Comparison of ENCODE assay signal across 11 cellular contexts in genomic region chr2:142974288-142975024, GRCh38.
DNase-seq lines count a peak whose midpoint lies in the region; ATAC-seq, FAIRE-seq and TF ChIP-seq lines count a peak whose summit lies in the region.
"Had no signal": no experiment of that assay in that cellular context is flagged by ENCODE, and none has a peak within 500 bp of the region (broad histone marks: within the 10 kb centered on the region; RNA-seq: fewer than 3 reads in every experiment).

No MANE protein-coding gene starts in this region.

- no peak overlapping the region for H3K23ac ChIP-seq in mesenchymal stem cell (ENCODE audit: low read length in 2 of 2)

- no peak overlapping the region for H2AK5ac ChIP-seq in mesenchymal stem cell (ENCODE audit: low read length, severe bottlenecking)

- peak; percentile 75 for FAIRE-seq in GM18507 (lab: Jason Lieb, UNC)

- no peak overlapping the region for H3K4ac ChIP-seq in mesenchymal stem cell (ENCODE audit: low read depth in 1 of 2, low read length in 2 of 2)

- H2BK12ac ChIP-seq in mesenchymal stem cell (ENCODE audit: low read length in 2 of 2): no peak overlapping the region

- no peak overlapping the region for H2BK15ac ChIP-seq in mesenchymal stem cell (ENCODE audit: low read depth, poor library complexity, severe bottlenecking)

- POLR2A ChIA-PET in HEK293T (lab: Yijun Ruan, JAX): no interaction called here

- TF ChIP-seq CTCF in astrocyte of the spinal cord (IDR thresholded peaks at IDR 0.05; ENCODE audit: low read depth, low read length) (no peak), heart left ventricle (IDR thresholded peaks at IDR 0.05) (no peak)

- H2BK5ac ChIP-seq in mesenchymal stem cell (ENCODE audit: low read depth, low read length, poor library complexity, severe bottlenecking): no peak overlapping the region

- H3K27me3 ChIP-seq in mesenchymal stem cell (ENCODE audit: control insufficient read depth in 1 of 2, insufficient read depth in 1 of 2, low read length in 2 of 2) (no peaks in the 10 kb centered on the region), heart left ventricle (no peaks in the 10 kb centered on the region)
- H3K27me3 ChIP-seq: right lobe of liver had no signal

- H3K14ac ChIP-seq in mesenchymal stem cell (ENCODE audit: low read length in 2 of 2): no peak overlapping the region

- H3K36me3 ChIP-seq in mesenchymal stem cell (ENCODE audit: control insufficient read depth in 1 of 2, insufficient read depth in 2 of 2, low read depth in 1 of 2, low read length in 2 of 2): no peaks in the 10 kb centered on the region
- H3K36me3 ChIP-seq in heart left ventricle: no peaks in the 10 kb centered on the region
- H3K36me3 ChIP-seq: right lobe of liver, WERI-Rb-1 had no signal

- H3K9ac ChIP-seq in mesenchymal stem cell (ENCODE audit: low read length): peak overlapping the region; percentile 52

- no peak overlapping the region for H3K4me3 ChIP-seq in astrocyte of the spinal cord (ENCODE audit: low read depth, low read length)
- H3K4me3 ChIP-seq in mesenchymal stem cell (ENCODE audit: insufficient read depth in 1 of 2, low read depth in 1 of 2, low read length in 2 of 2): no peak overlapping the region
- no peak overlapping the region for H3K4me3 ChIP-seq in heart left ventricle
- H3K4me3 ChIP-seq: right lobe of liver had no signal

- no peak overlapping the region for H4K8ac ChIP-seq in mesenchymal stem cell (ENCODE audit: low read length)

- H3K79me1 ChIP-seq in mesenchymal stem cell (replicated peaks; ENCODE audit: low read length, poor library complexity, severe bottlenecking): no peaks in the 10 kb centered on the region

- DNase-seq in GM18507 (ENCODE audit: extremely low spot score, insufficient read length, low read depth) (no peak), astrocyte of the spinal cord (ENCODE audit: low read depth, low spot score) (peak; percentile 51), mesenchymal stem cell (peak; percentile 43), heart left ventricle (no peak), HEK293T (ENCODE audit: extremely low spot score) (no peak), NCI-H524 (lab: John Stamatoyannopoulos, UW) (no peak), hepatic stellate cell (ENCODE audit: low spot score) (no peak)
- DNase-seq: GF-D8, right lobe of liver, WERI-Rb-1 had no signal

- CTCF ChIA-PET in HEK293T (lab: Yijun Ruan, JAX): interaction anchor here (0.5 kb wide), 1 partner anchor 249 kb away, joined by 3 read pairs; no protein-coding TSS in a partner anchor

- H3K27ac ChIP-seq in mesenchymal stem cell (ENCODE audit: low read length, poor library complexity, severe bottlenecking): peak overlapping the region; percentile 85
- H3K27ac ChIP-seq in heart left ventricle: no peak overlapping the region
- H3K27ac ChIP-seq: right lobe of liver, WERI-Rb-1 had no signal

- H2BK120ac ChIP-seq in mesenchymal stem cell (ENCODE audit: low read depth, low read length): no peak overlapping the region

- WGBS in mesenchymal stem cell: 83% methylated on average over 2 of the region's 3 CpGs
- 61 to 69% (median 65%) methylated on average over 3 of the region's 3 CpGs for WGBS in heart left ventricle, 4 donors

- in situ Hi-C loops in astrocyte of the spinal cord (cut with HindIII; ENCODE audit: low sequenced_read_pairs): no loop called here

- no peak overlapping the region for H3K18ac ChIP-seq in mesenchymal stem cell (ENCODE audit: low read depth in 1 of 2, low read length in 2 of 2)

- intact Hi-C loops in heart left ventricle (cut with DNase I): loop anchor here in 3 of 10 donors (5.0 kb wide), 2 partner anchors 177 to 292 kb away; no protein-coding TSS in a partner anchor

- no peaks in the 10 kb centered on the region for H3K9me3 ChIP-seq in mesenchymal stem cell (ENCODE audit: control insufficient read depth, low read length)
- no peaks in the 10 kb centered on the region for H3K9me3 ChIP-seq in heart left ventricle
- H3K9me3 ChIP-seq: right lobe of liver had no signal

- peak; percentile 54 for ATAC-seq in HG03139 (IDR thresholded peaks at IDR 0.05; ENCODE audit: unreplicated experiment)
- ATAC-seq in heart left ventricle: no peak

- TF ChIP-seq POLR2A in heart left ventricle (IDR thresholded peaks at IDR 0.05): no peak

- H3K4me1 ChIP-seq in mesenchymal stem cell (ENCODE audit: control insufficient read depth, insufficient read depth, low read depth, low read length): peaks cover 4% of the 10 kb centered on the region
- peaks cover 0 to 5% (median 0%) of the 10 kb centered on the region in 12 donors for H3K4me1 ChIP-seq in heart left ventricle
- H3K4me1 ChIP-seq: right lobe of liver had no signal

- no peak overlapping the region for H2AFZ ChIP-seq in mesenchymal stem cell (ENCODE audit: low read depth, low read length)

- H3K4me2 ChIP-seq in mesenchymal stem cell (ENCODE audit: low read length, poor library complexity, severe bottlenecking): no peak overlapping the region

- no peak overlapping the region for H4K91ac ChIP-seq in mesenchymal stem cell (ENCODE audit: low read length)

TF ChIP-seq in HEK293T, 16 proteins besides CTCF, POLR2A, EP300 and RAD21:
- TF ChIP-seq PKNOX1 (IDR thresholded peaks at IDR 0.05) (no peak), CTBP1 (IDR thresholded peaks at IDR 0.05; ENCODE audit: borderline replicate concordance) (no peak), ZNF384 (IDR thresholded peaks at IDR 0.05) (no peak), HDGF (IDR thresholded peaks at IDR 0.05; ENCODE audit: borderline replicate concordance) (no peak), ARNT (IDR thresholded peaks at IDR 0.05) (no peak), SUZ12 (IDR thresholded peaks at IDR 0.05) (no peak), L3MBTL2 (conservative IDR thresholded peaks at IDR 0.05) (no peak), LEF1 (IDR thresholded peaks at IDR 0.05; ENCODE audit: borderline replicate concordance) (no peak), FOXK2 (IDR thresholded peaks at IDR 0.05) (no peak), ELF4 (IDR thresholded peaks at IDR 0.05) (no peak), SP1 (IDR thresholded peaks at IDR 0.05) (no peak), FOXA1 (IDR thresholded peaks at IDR 0.05) (no peak), FOXM1 (IDR thresholded peaks at IDR 0.05; ENCODE audit: borderline replicate concordance) (no peak), TARDBP (IDR thresholded peaks at IDR 0.05) (no peak), BHLHE40 (IDR thresholded peaks at IDR 0.05; ENCODE audit: borderline replicate concordance) (no peak)
TF ChIP-seq in HEK293T: peak in this region for 0.

Comparison
In these comparisons a context has a peak if more than half of its experiments do, and no peak if none do; other contexts are left out.
1. DNase-seq: peak in astrocyte of the spinal cord (single experiment) and mesenchymal stem cell (single experiment); none in GM18507 (single experiment), heart left ventricle (0 of 5), HEK293T (single experiment), NCI-H524 (0 of 2) and hepatic stellate cell (single experiment).